In the genomic region with DNA sequence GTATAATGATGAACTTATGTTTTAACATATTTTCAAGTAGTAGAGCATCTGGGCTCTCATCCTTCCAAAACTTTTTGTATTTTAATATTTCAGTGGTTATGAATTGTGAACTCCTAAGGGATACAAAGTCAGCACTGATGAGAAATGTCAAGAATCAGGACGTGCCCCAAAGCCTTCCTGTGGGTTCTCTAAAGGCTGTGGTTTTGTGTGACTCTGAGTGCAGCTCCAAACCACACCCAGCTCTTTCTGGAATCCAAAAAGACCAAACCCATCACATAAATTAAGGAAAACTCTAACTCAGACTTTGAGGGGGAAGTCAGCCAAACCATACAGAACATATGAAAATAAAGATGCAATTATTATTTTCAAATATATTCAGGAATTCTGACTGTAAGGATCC, we compare ENCODE assay signal across 13 cellular contexts. TPM values are rescaled to one million over a fixed set of nuclear protein-coding genes. Genes with fewer than 3 reads are reported as not detected.
A peak's percentile ranks its signal among the peaks of the same experiment; 100 is the strongest.
DNase-seq lines count a peak whose midpoint lies in the region; TF ChIP-seq lines count a peak whose summit lies in the region.
"Had no signal": no experiment of that assay in that cellular context is flagged by ENCODE, and none has a peak within 500 bp of the region (broad histone marks: within the 10 kb centered on the region; RNA-seq: fewer than 3 reads in every experiment).

No MANE protein-coding gene starts in this region.

- POLR2A ChIA-PET in activated CD4-positive, alpha-beta memory T cell treated with anti-CD3 and anti-CD28 coated beads for 36 hours (lab: Charles Lee), result no interaction called here

- CTCF ChIA-PET in activated CD4-positive, alpha-beta memory T cell treated with anti-CD3 and anti-CD28 coated beads for 36 hours (lab: Charles Lee), result interaction anchor here (0.7 kb wide), 1 partner anchor 109 kb away, joined by 4 read pairs; no protein-coding TSS in a partner anchor

- peaks cover 47% of the 10 kb centered on the region for H3K36me3 Mint-ChIP-seq in activated CD4-positive, alpha-beta T cell treated with anti-CD3 and anti-CD28 coated beads, Interleukin-2, amount 10 ng/mL, durations not matched to agents 24 days and 14 days (ENCODE audit: low read depth)
- H3K36me3 Mint-ChIP-seq in activated CD4-positive, alpha-beta memory T cell treated with anti-CD3 and anti-CD28 coated beads for 36 hours, result peaks cover 41% of the 10 kb centered on the region
- H3K36me3 Mint-ChIP-seq in stimulated activated naive CD8-positive, alpha-beta T cell treated with anti-CD3 and anti-CD28 coated beads, Interleukin-15, Interleukin-2, amounts not matched to agents 100 ng/mL and 50 ng/mL, for 24 hours (ENCODE audit: low read depth), result peaks cover 58% of the 10 kb centered on the region

- no peaks in the 10 kb centered on the region for H3K9me3 ChIP-seq in cardiac muscle cell (ENCODE audit: low read depth)
- H3K9me3 ChIP-seq: A549, right lobe of liver had no signal

- peak overlapping the region; percentile 49 for H3K27ac Mint-ChIP-seq in activated CD4-positive, alpha-beta T cell treated with anti-CD3 and anti-CD28 coated beads, Interleukin-2, amount 10 ng/mL, durations not matched to agents 24 days and 14 days
- peak overlapping the region; percentile 64 for H3K27ac Mint-ChIP-seq in activated CD4-positive, alpha-beta memory T cell treated with anti-CD3 and anti-CD28 coated beads for 36 hours
- peak overlapping the region; percentile 32 for H3K27ac Mint-ChIP-seq in stimulated activated naive CD8-positive, alpha-beta T cell treated with anti-CD3 and anti-CD28 coated beads, Interleukin-15, Interleukin-2, amounts not matched to agents 100 ng/mL and 50 ng/mL, for 24 hours

- peak overlapping the region; percentile 88 for H3K27ac ChIP-seq in cardiac muscle cell
- H3K27ac ChIP-seq: HL-60, right lobe of liver had no signal

- no peaks in the 10 kb centered on the region for H3K27me3 Mint-ChIP-seq in activated CD4-positive, alpha-beta T cell treated with anti-CD3 and anti-CD28 coated beads, Interleukin-2, amount 10 ng/mL, durations not matched to agents 24 days and 14 days
- H3K27me3 Mint-ChIP-seq in activated CD4-positive, alpha-beta memory T cell treated with anti-CD3 and anti-CD28 coated beads for 36 hours, result no peaks in the 10 kb centered on the region
- H3K27me3 Mint-ChIP-seq in stimulated activated naive CD8-positive, alpha-beta T cell treated with anti-CD3 and anti-CD28 coated beads, Interleukin-15, Interleukin-2, amounts not matched to agents 100 ng/mL and 50 ng/mL, for 24 hours, result no peaks in the 10 kb centered on the region

- no peak for TF ChIP-seq CTCF in cardiac muscle cell (IDR thresholded peaks at IDR 0.05; ENCODE audit: low read depth, low read length)

- no peak for DNase-seq in activated CD4-positive, alpha-beta T cell treated with anti-CD3 and anti-CD28 coated beads, Interleukin-2, amount 10 ng/mL, durations not matched to agents 24 days and 14 days
- no peak for DNase-seq in activated CD4-positive, alpha-beta T cell treated with anti-CD3 and anti-CD28 coated beads for 4 hours
- DNase-seq in activated CD4-positive, alpha-beta memory T cell treated with anti-CD3 and anti-CD28 coated beads for 36 hours, result no peak
- DNase-seq in cardiac muscle cell (ENCODE audit: low read depth in 1 of 2, low spot score in 1 of 2) (no peak), H4 (ENCODE audit: low spot score) (no peak), cerebellar cortex (ENCODE audit: low spot score) (no peak), retina (no peak)
- DNase-seq: cerebellar nuclear complex, NCI-H446 treated with DMSO at 0.1 percent for 48 hours had no signal

- no peaks in the 10 kb centered on the region for H3K4me1 ChIP-seq in cardiac muscle cell (ENCODE audit: low read depth)

- peak overlapping the region; percentile 40 for H3K4me3 Mint-ChIP-seq in activated CD4-positive, alpha-beta T cell treated with anti-CD3 and anti-CD28 coated beads, Interleukin-2, amount 10 ng/mL, durations not matched to agents 24 days and 14 days
- no peak overlapping the region for H3K4me3 Mint-ChIP-seq in activated CD4-positive, alpha-beta memory T cell treated with anti-CD3 and anti-CD28 coated beads for 36 hours
- H3K4me3 Mint-ChIP-seq in stimulated activated naive CD8-positive, alpha-beta T cell treated with anti-CD3 and anti-CD28 coated beads, Interleukin-15, Interleukin-2, amounts not matched to agents 100 ng/mL and 50 ng/mL, for 24 hours, result peak overlapping the region; percentile 27

- intact Hi-C loops in activated CD4-positive, alpha-beta T cell treated with anti-CD3 and anti-CD28 coated beads, Interleukin-2, amount 10 ng/mL, durations not matched to agents 24 days and 14 days (cut with micrococcal nuclease), result loop anchor here (5.0 kb wide), 1 partner anchor 35 kb away; no protein-coding TSS in a partner anchor
- intact Hi-C loops in activated CD4-positive, alpha-beta memory T cell treated with anti-CD3 and anti-CD28 coated beads for 36 hours (cut with micrococcal nuclease), result no loop called here

- H3K36me3 ChIP-seq in cardiac muscle cell, result peaks cover 16% of the 10 kb centered on the region

- peaks cover 30% of the 10 kb centered on the region for H3K4me1 Mint-ChIP-seq in activated CD4-positive, alpha-beta T cell treated with anti-CD3 and anti-CD28 coated beads, Interleukin-2, amount 10 ng/mL, durations not matched to agents 24 days and 14 days
- H3K4me1 Mint-ChIP-seq in activated CD4-positive, alpha-beta memory T cell treated with anti-CD3 and anti-CD28 coated beads for 36 hours (ENCODE audit: low read depth), result peaks cover 32% of the 10 kb centered on the region
- H3K4me1 Mint-ChIP-seq in stimulated activated naive CD8-positive, alpha-beta T cell treated with anti-CD3 and anti-CD28 coated beads, Interleukin-15, Interleukin-2, amounts not matched to agents 100 ng/mL and 50 ng/mL, for 24 hours (ENCODE audit: low read depth), result peaks cover 28% of the 10 kb centered on the region

- no peak overlapping the region for H3K4me3 ChIP-seq in cardiac muscle cell
- H3K4me3 ChIP-seq: A549, right lobe of liver had no signal

- H3K27me3 ChIP-seq in cardiac muscle cell, result no peaks in the 10 kb centered on the region
- H3K27me3 ChIP-seq: right lobe of liver had no signal

- H3K9me3 Mint-ChIP-seq in activated CD4-positive, alpha-beta T cell treated with anti-CD3 and anti-CD28 coated beads, Interleukin-2, amount 10 ng/mL, durations not matched to agents 24 days and 14 days, result peaks cover 4% of the 10 kb centered on the region
- no peaks in the 10 kb centered on the region for H3K9me3 Mint-ChIP-seq in activated CD4-positive, alpha-beta memory T cell treated with anti-CD3 and anti-CD28 coated beads for 36 hours
- no peaks in the 10 kb centered on the region for H3K9me3 Mint-ChIP-seq in stimulated activated naive CD8-positive, alpha-beta T cell treated with anti-CD3 and anti-CD28 coated beads, Interleukin-15, Interleukin-2, amounts not matched to agents 100 ng/mL and 50 ng/mL, for 24 hours

RNA-seq across cellular contexts. Expression of a gene that starts 40.8 kb away (rescaled TPM):
- total RNA-seq in activated CD4-positive, alpha-beta T cell treated with anti-CD3 and anti-CD28 coated beads, Interleukin-2, amount 10 ng/mL, durations not matched to agents 24 days and 14 days, result 28.6 and 30.2 TPM in 2 replicates
- 10 to 100 TPM; 25.8 to 26.1 TPM for total RNA-seq in activated CD4-positive, alpha-beta memory T cell treated with anti-CD3 and anti-CD28 coated beads for 36 hours
- total RNA-seq in cardiac muscle cell, result 16.4 and 17.6 TPM in 2 replicates
- polyA plus RNA-seq in cardiac muscle cell, result 16.4 and 25.0 TPM in 2 replicates
- 31.8 and 32.0 TPM in 2 replicates for total RNA-seq in H4 (2014; rRNA removed; shearing (Covaris generic))

RNA-seq across cellular contexts. Expression of a gene that starts 49.8 kb away (rescaled TPM):
- total RNA-seq in activated CD4-positive, alpha-beta T cell treated with anti-CD3 and anti-CD28 coated beads, Interleukin-2, amount 10 ng/mL, durations not matched to agents 24 days and 14 days, result 53.8 and 55.7 TPM in 2 replicates
- total RNA-seq in activated CD4-positive, alpha-beta memory T cell treated with anti-CD3 and anti-CD28 coated beads for 36 hours, result 10 to 100 TPM; 76.6 to 78.0 TPM
- 24.8 and 33.6 TPM in 2 replicates for total RNA-seq in cardiac muscle cell
- polyA plus RNA-seq in cardiac muscle cell, result 22.1 and 30.0 TPM in 2 replicates
- total RNA-seq in H4 (2014; rRNA removed; shearing (Covaris generic)), result 33.5 and 34.5 TPM in 2 replicates
